1 cellular context compared by ENCODE assay signal in genomic region chr5:177350776-177351391, GRCh38.
TF ChIP-seq lines count a peak whose summit lies in the region.

No MANE protein-coding gene starts in this region.

TF ChIP-seq in GM23338, 12 proteins besides CTCF, POLR2A, EP300 and RAD21 (continued from another document):
- TF ChIP-seq ZNF462 (CRISPR knock-in tag; IDR thresholded peaks at IDR 0.05) (no peak), EZH2phosphoT487 (IDR thresholded peaks at IDR 0.05; ENCODE audit: unreplicated experiment) (no peak), NANOG (IDR thresholded peaks at IDR 0.05; ENCODE audit: borderline replicate concordance) (no peak), EZH2 (IDR thresholded peaks at IDR 0.05; ENCODE audit: low read depth, unreplicated experiment) (no peak), ZNF114 (CRISPR knock-in tag; IDR thresholded peaks at IDR 0.05) (no peak), ETS1 (IDR thresholded peaks at IDR 0.05) (no peak)
TF ChIP-seq in GM23338: peak in this region for 0.
